ENCODE assay signal across 24 cellular contexts in the genomic region with DNA sequence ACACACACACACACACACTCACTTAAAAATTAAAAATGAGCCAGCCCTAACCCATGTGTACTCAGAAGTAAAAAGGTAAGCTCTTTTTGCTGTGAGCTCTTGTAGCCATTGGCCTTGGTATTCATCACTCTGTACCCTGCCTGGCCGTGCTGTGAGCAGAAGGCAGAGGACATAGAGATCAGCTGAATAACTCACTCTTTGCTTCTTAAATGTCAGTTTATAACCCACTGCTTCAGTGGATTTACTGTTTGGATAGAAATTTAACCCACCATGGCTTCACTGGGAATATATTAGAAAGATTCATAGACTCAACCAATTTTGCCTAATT.
DNase-seq lines count a peak whose midpoint lies in the region; ATAC-seq lines count a peak whose summit lies in the region.
"Had no signal": no experiment of that assay in that cellular context is flagged by ENCODE, and none has a peak within 500 bp of the region (broad histone marks: within the 10 kb centered on the region; RNA-seq: fewer than 3 reads in every experiment).

No MANE protein-coding gene starts in this region.

- peak overlapping the region; percentile 14 for H2AFZ ChIP-seq in ACC112 (ENCODE audit: low read length, unreplicated experiment)

- no peak overlapping the region for H3K27ac ChIP-seq in ACC112 (ENCODE audit: low read depth, low read length)
- H3K27ac ChIP-seq: brain microvascular endothelial cell, SJSA1 had no signal

- no peaks in the 10 kb centered on the region for H3K27me3 ChIP-seq in ACC112 (ENCODE audit: insufficient read depth, low read length)
- H3K27me3 ChIP-seq: brain microvascular endothelial cell, Peyer's patch, SJSA1 had no signal

- ATAC-seq in GM19467 (IDR thresholded peaks at IDR 0.05; ENCODE audit: unreplicated experiment) = no peak
- ATAC-seq: activated CD4-positive, CD25-positive, alpha-beta regulatory T cell treated with anti-CD3 and anti-CD28 coated beads, Interleukin-2, amount 50 U/mL, for 24 hours had no signal

- no peak overlapping the region for H3K4me3 ChIP-seq in ACC112 (ENCODE audit: low read depth, low read length)
- H3K4me3 ChIP-seq: SJSA1 had no signal

- DNase-seq in NCI-H69 (lab: John Stamatoyannopoulos, UW) = peak; percentile 90
- DNase-seq in medulla oblongata (ENCODE audit: extremely low spot score) = peak; percentile 12
- DNase-seq in smooth muscle cell of the brain vasculature (ENCODE audit: low read depth, low spot score) = peak; percentile 56
- DNase-seq in NCI-H2107 treated with DMSO at 0.1 percent for 48 hours (lab: John Stamatoyannopoulos, UW; ENCODE audit: unreplicated experiment) = no peak
- DNase-seq in NCI-H1092 (lab: John Stamatoyannopoulos, UW) = no peak
- DNase-seq in SK-N-DZ (ENCODE audit: low spot score) = no peak
- DNase-seq: activated CD4-positive, alpha-beta T cell treated with anti-CD3 and anti-CD28 coated beads, Interleukin-2, amount 50 U/mL, for 48 hours; activated naive CD4-positive, alpha-beta T cell treated with anti-CD3 and anti-CD28 coated beads for 36 hours; amniotic stem cell; brain microvascular endothelial cell; mesendoderm; naive B cell; NCI-H1092 treated with DMSO at 0.1 percent for 48 hours; NCI-H1930; NCI-H526; occipital lobe; Peyer's patch; retina; stimulated activated CD4-positive, alpha-beta T cell treated with anti-CD3 and anti-CD28 coated beads, Interleukin-2, amount 100 ng/mL, for 48 hours; T-helper 1 cell had no signal

- H3K4me1 ChIP-seq in ACC112 (ENCODE audit: control insufficient read depth, insufficient read depth, low read length, unreplicated experiment) = peaks cover 19% of the 10 kb centered on the region
- H3K4me1 ChIP-seq: SJSA1 had no signal

- H3K79me2 ChIP-seq in ACC112 (ENCODE audit: control insufficient read depth, insufficient read depth, low read length, unreplicated experiment) = no peaks in the 10 kb centered on the region

- no peaks in the 10 kb centered on the region for H3K36me3 ChIP-seq in ACC112 (ENCODE audit: insufficient read depth, low read length)
- H3K36me3 ChIP-seq: brain microvascular endothelial cell, Peyer's patch, SJSA1 had no signal

Comparison
In these comparisons a context has a peak if more than half of its experiments do, and no peak if none do; other contexts are left out.
1. DNase-seq: peak in NCI-H69 (single experiment), medulla oblongata (single experiment) and smooth muscle cell of the brain vasculature (single experiment); none in NCI-H2107 treated with DMSO at 0.1 percent for 48 hours (single experiment), NCI-H1092 (single experiment) and SK-N-DZ (single experiment).